Comparison of ENCODE assay signal across 8 cellular contexts in genomic region chr13:41694902-41695301, GRCh38.
DNase-seq lines count a peak whose midpoint lies in the region; ATAC-seq and TF ChIP-seq lines count a peak whose summit lies in the region.

No MANE protein-coding gene starts in this region.

- peaks cover 36% of the 10 kb centered on the region for H3K4me1 ChIP-seq in RWPE2 (ENCODE audit: insufficient read depth, poor library complexity, severe bottlenecking)
- peaks cover 20 to 39% of the 10 kb centered on the region in 2 donors for H3K4me1 ChIP-seq in thoracic aorta (ENCODE audit: control insufficient read depth in 1 of 2, low read depth in 2 of 2)

- intact Hi-C loops in left cardiac atrium (cut with DNase I) = no loop called here

- POLR2A ChIA-PET in HEK293T (lab: Yijun Ruan, JAX) = no interaction called here

- H3K27ac ChIP-seq in RWPE2 (ENCODE audit: poor library complexity, severe bottlenecking) (peak overlapping the region; percentile 11), thoracic aorta (peak overlapping the region; percentile 63 to 75)

- H3K27me3 ChIP-seq in RWPE2 (ENCODE audit: insufficient read depth, poor library complexity, severe bottlenecking) (no peaks in the 10 kb centered on the region), thoracic aorta (replicated peaks; ENCODE audit: insufficient read depth) (no peaks in the 10 kb centered on the region)

- no peak overlapping the region for H3K4me3 ChIP-seq in RWPE2 (ENCODE audit: severe bottlenecking)
- peak overlapping the region; percentile 47 for H3K4me3 ChIP-seq in thoracic aorta

- TF ChIP-seq CTCF in RWPE2 (IDR thresholded peaks at IDR 0.05; ENCODE audit: poor library complexity, severe bottlenecking) (no peak), thoracic aorta (IDR thresholded peaks at IDR 0.05) (no peak)

- ATAC-seq in RWPE2 (ENCODE audit: low read depth) (peak; percentile 64), left cardiac atrium (peak; percentile 93 to 95), thoracic aorta (ENCODE audit: insufficient number of reproducible peaks, low FRiP score, low read depth) (peak; percentile 98)

- CTCF ChIA-PET in HEK293T (lab: Yijun Ruan, JAX) = no interaction called here

- H3K36me3 ChIP-seq in RWPE2 (ENCODE audit: low read depth) (peaks cover 13% of the 10 kb centered on the region), thoracic aorta (no peaks in the 10 kb centered on the region)

- peak; percentile 74 for DNase-seq in AG20443 (ENCODE audit: low spot score)
- peak; percentile 22 for DNase-seq in HEK293T (ENCODE audit: extremely low spot score)
- DNase-seq in RWPE2 (ENCODE audit: low spot score) = peak; percentile 45
- peak; percentile 48 for DNase-seq in left cardiac atrium
- peak; percentile 34 for DNase-seq in thoracic aorta (ENCODE audit: low spot score)
- DNase-seq in iPS-NIHi11 (ENCODE audit: low spot score) = no peak
- no peak for DNase-seq in GF-D8 (lab: John Stamatoyannopoulos, UW)
- DNase-seq in NCI-H1105 treated with DMSO at 0.1 percent for 48 hours (lab: John Stamatoyannopoulos, UW) = no peak

- no peaks in the 10 kb centered on the region for H3K9me3 ChIP-seq in RWPE2 (ENCODE audit: severe bottlenecking)
- H3K9me3 ChIP-seq in thoracic aorta = no peaks in the 10 kb centered on the region

TF ChIP-seq in HEK293T, 16 proteins besides CTCF, POLR2A, EP300 and RAD21:
- TF ChIP-seq NFRKB (IDR thresholded peaks at IDR 0.05) (no peak), LEF1 (IDR thresholded peaks at IDR 0.05; ENCODE audit: borderline replicate concordance) (no peak), HDGF (IDR thresholded peaks at IDR 0.05; ENCODE audit: borderline replicate concordance) (no peak), ARNT (IDR thresholded peaks at IDR 0.05) (no peak), CTBP1 (IDR thresholded peaks at IDR 0.05; ENCODE audit: borderline replicate concordance) (peak; percentile 61; the same call in 1 of the 2 replicates), SP1 (IDR thresholded peaks at IDR 0.05) (no peak), BHLHE40 (IDR thresholded peaks at IDR 0.05; ENCODE audit: borderline replicate concordance) (no peak), SUZ12 (IDR thresholded peaks at IDR 0.05) (no peak)
- TF ChIP-seq, protein P1, sequence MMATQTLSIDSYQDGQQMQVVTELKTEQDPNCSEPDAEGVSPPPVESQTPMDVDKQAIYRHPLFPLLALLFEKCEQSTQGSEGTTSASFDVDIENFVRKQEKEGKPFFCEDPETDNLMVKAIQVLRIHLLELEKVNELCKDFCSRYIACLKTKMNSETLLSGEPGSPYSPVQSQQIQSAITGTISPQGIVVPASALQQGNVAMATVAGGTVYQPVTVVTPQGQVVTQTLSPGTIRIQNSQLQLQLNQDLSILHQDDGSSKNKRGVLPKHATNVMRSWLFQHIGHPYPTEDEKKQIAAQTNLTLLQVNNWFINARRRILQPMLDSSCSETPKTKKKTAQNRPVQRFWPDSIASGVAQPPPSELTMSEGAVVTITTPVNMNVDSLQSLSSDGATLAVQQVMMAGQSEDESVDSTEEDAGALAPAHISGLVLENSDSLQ (IDR thresholded peaks at IDR 0.05) = peak; percentile 77

Comparison
In these comparisons a context has a peak if more than half of its experiments do, and no peak if none do; other contexts are left out.
1. DNase-seq: peak in AG20443 (single experiment), HEK293T (single experiment), RWPE2 (single experiment), left cardiac atrium (single experiment) and thoracic aorta (single experiment); none in iPS-NIHi11 (single experiment), GF-D8 (single experiment) and NCI-H1105 treated with DMSO at 0.1 percent for 48 hours (single experiment).
2. Peak in every context shown above with its lines, with median percentiles within 50 percentile points of each other: ATAC-seq.